Comparison of ENCODE assay signal across 8 cellular contexts in genomic region chr19:48660854-48661731, GRCh38.
DNase-seq lines count a peak whose midpoint lies in the region; ATAC-seq lines count a peak whose summit lies in the region.

No MANE protein-coding gene starts in this region.

- H3K27me3 ChIP-seq in ACC112 (ENCODE audit: insufficient read depth, low read length), result no peaks in the 10 kb centered on the region
- H3K27me3 ChIP-seq in effector memory CD4-positive, alpha-beta T cell (replicated peaks; ENCODE audit: control insufficient read depth, insufficient read depth, low read length, poor library complexity, severe bottlenecking), result no peaks in the 10 kb centered on the region

- H3K79me2 ChIP-seq in ACC112 (ENCODE audit: control insufficient read depth, insufficient read depth, low read length, unreplicated experiment), result no peaks in the 10 kb centered on the region

- DNase-seq in NCI-H82 treated with DMSO at 0.1 percent for 48 hours (lab: John Stamatoyannopoulos, UW; ENCODE audit: unreplicated experiment) (peak; percentile 31), middle frontal gyrus (ENCODE audit: extremely low spot score, low spot score) (peak; percentile 55)
- DNase-seq in activated CD8-positive, alpha-beta memory T cell treated with anti-CD3 and anti-CD28 coated beads for 24 hours, result peak; percentile 93
- DNase-seq in effector memory CD4-positive, alpha-beta T cell, result peak; percentile 51 to 74 (median 62)
- DNase-seq in stimulated activated CD8-positive, alpha-beta memory T cell treated with anti-CD3 and anti-CD28 coated beads, Interleukin-4, amount 100 ng/mL, for 48 hours, result peak; percentile 91

- no peaks in the 10 kb centered on the region for H3K4me1 ChIP-seq in ACC112 (ENCODE audit: control insufficient read depth, insufficient read depth, low read length, unreplicated experiment)
- H3K4me1 ChIP-seq in effector memory CD4-positive, alpha-beta T cell (ENCODE audit: control insufficient read depth, insufficient read depth, low read length, poor library complexity, severe bottlenecking), result peaks cover 4% of the 10 kb centered on the region

- no peaks in the 10 kb centered on the region for H3K9me3 ChIP-seq in effector memory CD4-positive, alpha-beta T cell (ENCODE audit: control insufficient read depth, low read length)

- H3K27ac ChIP-seq in ACC112 (ENCODE audit: low read depth, low read length), result peak overlapping the region; percentile 70
- peak overlapping the region; percentile 39 for H3K27ac ChIP-seq in effector memory CD4-positive, alpha-beta T cell (ENCODE audit: insufficient read depth, low read length, poor library complexity, severe bottlenecking)

- H3K4me3 ChIP-seq in ACC112 (ENCODE audit: low read depth, low read length), result no peak overlapping the region
- peak overlapping the region; percentile 10 for H3K4me3 ChIP-seq in effector memory CD4-positive, alpha-beta T cell (ENCODE audit: insufficient read depth, low read depth, low read length, poor library complexity, severe bottlenecking)

- ATAC-seq in GM18520 (IDR thresholded peaks at IDR 0.05; ENCODE audit: unreplicated experiment) (peak; percentile 45), HG03103 (IDR thresholded peaks at IDR 0.05; ENCODE audit: low read depth, unreplicated experiment) (peak; percentile 69)

- H3K36me3 ChIP-seq in ACC112 (ENCODE audit: insufficient read depth, low read length), result no peaks in the 10 kb centered on the region
- no peaks in the 10 kb centered on the region for H3K36me3 ChIP-seq in effector memory CD4-positive, alpha-beta T cell (ENCODE audit: control insufficient read depth, insufficient read depth, low read length)

- no peak overlapping the region for H2AFZ ChIP-seq in ACC112 (ENCODE audit: low read length, unreplicated experiment)

Comparison
In these comparisons a context has a peak if more than half of its experiments do, and no peak if none do; other contexts are left out.
1. DNase-seq: peak in every context shown above with its lines; median percentile 93 in activated CD8-positive, alpha-beta memory T cell treated with anti-CD3 and anti-CD28 coated beads for 24 hours; 91 in stimulated activated CD8-positive, alpha-beta memory T cell treated with anti-CD3 and anti-CD28 coated beads, Interleukin-4, amount 100 ng/mL, for 48 hours; 62 in effector memory CD4-positive, alpha-beta T cell; 55 in middle frontal gyrus; 31 in NCI-H82 treated with DMSO at 0.1 percent for 48 hours.